8 cellular contexts compared by ENCODE assay signal in genomic region chr22:31628969-31629723, GRCh38. TPM values are rescaled to one million over a fixed set of nuclear protein-coding genes. Genes with fewer than 3 reads are reported as not detected.
A peak's percentile ranks its signal among the peaks of the same experiment; 100 is the strongest.
DNase-seq lines count a peak whose midpoint lies in the region; ATAC-seq and TF ChIP-seq lines count a peak whose summit lies in the region.

No MANE protein-coding gene starts in this region.

- TF ChIP-seq CTCF in lower lobe of right lung (IDR thresholded peaks at IDR 0.05), result no peak
- no peak for TF ChIP-seq CTCF in vagina (IDR thresholded peaks at IDR 0.05)

- H3K9me3 Mint-ChIP-seq in stimulated activated naive CD8-positive, alpha-beta T cell treated with anti-CD3 and anti-CD28 coated beads, Interleukin-15, Interleukin-2, amounts not matched to agents 100 ng/mL and 50 ng/mL, for 24 hours, result no peaks in the 10 kb centered on the region
- no peaks in the 10 kb centered on the region for H3K9me3 Mint-ChIP-seq in activated naive CD8-positive, alpha-beta T cell treated with anti-CD3 and anti-CD28 coated beads for 36 hours

- H3K27me3 Mint-ChIP-seq in stimulated activated naive CD8-positive, alpha-beta T cell treated with anti-CD3 and anti-CD28 coated beads, Interleukin-15, Interleukin-2, amounts not matched to agents 100 ng/mL and 50 ng/mL, for 24 hours, result no peaks in the 10 kb centered on the region
- no peaks in the 10 kb centered on the region for H3K27me3 Mint-ChIP-seq in activated naive CD8-positive, alpha-beta T cell treated with anti-CD3 and anti-CD28 coated beads for 36 hours

- peak overlapping the region; percentile 89 for H3K27ac Mint-ChIP-seq in stimulated activated naive CD8-positive, alpha-beta T cell treated with anti-CD3 and anti-CD28 coated beads, Interleukin-15, Interleukin-2, amounts not matched to agents 100 ng/mL and 50 ng/mL, for 24 hours
- H3K27ac Mint-ChIP-seq in activated naive CD8-positive, alpha-beta T cell treated with anti-CD3 and anti-CD28 coated beads for 36 hours, result peak overlapping the region; percentile 69

- H3K4me1 ChIP-seq in lower lobe of right lung (peaks cover 58% of the 10 kb centered on the region), vagina (peaks cover 79% of the 10 kb centered on the region)

- peaks cover 18% of the 10 kb centered on the region for H3K36me3 Mint-ChIP-seq in stimulated activated naive CD8-positive, alpha-beta T cell treated with anti-CD3 and anti-CD28 coated beads, Interleukin-15, Interleukin-2, amounts not matched to agents 100 ng/mL and 50 ng/mL, for 24 hours (ENCODE audit: low read depth)
- H3K36me3 Mint-ChIP-seq in activated naive CD8-positive, alpha-beta T cell treated with anti-CD3 and anti-CD28 coated beads for 36 hours, result peaks cover 9% of the 10 kb centered on the region

- H3K27me3 ChIP-seq in lower lobe of right lung (ENCODE audit: low read depth), result no peaks in the 10 kb centered on the region
- no peaks in the 10 kb centered on the region for H3K27me3 ChIP-seq in vagina

- peak overlapping the region; percentile 97 for H3K27ac ChIP-seq in lower lobe of right lung
- peak overlapping the region; percentile 89 for H3K27ac ChIP-seq in vagina

- H3K36me3 ChIP-seq in lower lobe of right lung, result peaks cover 15% of the 10 kb centered on the region
- H3K36me3 ChIP-seq in vagina, result no peaks in the 10 kb centered on the region

- intact Hi-C loops in lower lobe of right lung (cut with DNase I) (no loop called here), vagina (cut with DNase I) (no loop called here)

- DNase-seq in stimulated activated naive CD8-positive, alpha-beta T cell treated with anti-CD3 and anti-CD28 coated beads, Interleukin-15, Interleukin-2, amounts not matched to agents 100 U/mL and 50 U/mL, for 24 hours, result no peak
- DNase-seq in activated naive CD8-positive, alpha-beta T cell treated with anti-CD3 and anti-CD28 coated beads for 36 hours, result peak; percentile 22
- DNase-seq in lower lobe of right lung (peak; percentile 20), vagina (ENCODE audit: extremely low spot score in 2 of 2) (no peak), HuH-7 (ENCODE audit: low spot score) (no peak), SW480 (ENCODE audit: low spot score) (no peak)

- H3K4me1 Mint-ChIP-seq in stimulated activated naive CD8-positive, alpha-beta T cell treated with anti-CD3 and anti-CD28 coated beads, Interleukin-15, Interleukin-2, amounts not matched to agents 100 ng/mL and 50 ng/mL, for 24 hours (ENCODE audit: low read depth), result peaks cover 45% of the 10 kb centered on the region
- peaks cover 44% of the 10 kb centered on the region for H3K4me1 Mint-ChIP-seq in activated naive CD8-positive, alpha-beta T cell treated with anti-CD3 and anti-CD28 coated beads for 36 hours

- H3K4me3 ChIP-seq in lower lobe of right lung, result peak overlapping the region; percentile 75
- peak overlapping the region; percentile 89 to 90 for H3K4me3 ChIP-seq in vagina

- peak overlapping the region; percentile 85 for H3K4me3 Mint-ChIP-seq in stimulated activated naive CD8-positive, alpha-beta T cell treated with anti-CD3 and anti-CD28 coated beads, Interleukin-15, Interleukin-2, amounts not matched to agents 100 ng/mL and 50 ng/mL, for 24 hours
- H3K4me3 Mint-ChIP-seq in activated naive CD8-positive, alpha-beta T cell treated with anti-CD3 and anti-CD28 coated beads for 36 hours, result peak overlapping the region; percentile 86

- ATAC-seq in stimulated activated naive CD8-positive, alpha-beta T cell treated with anti-CD3 and anti-CD28 coated beads, Interleukin-15, Interleukin-2, amounts not matched to agents 100 U/mL and 50 U/mL, for 24 hours, result no peak
- ATAC-seq in lower lobe of right lung (no peak), GM21529 (IDR thresholded peaks at IDR 0.05; ENCODE audit: unreplicated experiment) (no peak)

- H3K9me3 ChIP-seq in lower lobe of right lung, result no peaks in the 10 kb centered on the region
- no peaks in the 10 kb centered on the region for H3K9me3 ChIP-seq in vagina

- TF ChIP-seq POLR2A in vagina (IDR thresholded peaks at IDR 0.05), result no peak

RNA-seq across cellular contexts. Expression of gene PISD, which starts 32.9 kb away (rescaled TPM):
- total RNA-seq in activated naive CD8-positive, alpha-beta T cell treated with anti-CD3 and anti-CD28 coated beads for 36 hours, result 10 to 100 TPM; 43.4 to 45.8 TPM
- total RNA-seq in lower lobe of right lung (47.3 TPM), vagina (50.3 TPM)

Comparison
In these comparisons a context has a peak if more than half of its experiments do, and no peak if none do; other contexts are left out.
1. DNase-seq: peak in activated naive CD8-positive, alpha-beta T cell treated with anti-CD3 and anti-CD28 coated beads for 36 hours (single experiment) and lower lobe of right lung (single experiment); none in stimulated activated naive CD8-positive, alpha-beta T cell treated with anti-CD3 and anti-CD28 coated beads, Interleukin-15, Interleukin-2, amounts not matched to agents 100 U/mL and 50 U/mL, for 24 hours (single experiment), vagina (0 of 2), HuH-7 (single experiment) and SW480 (single experiment).